Comparison of ENCODE assay signal across 8 cellular contexts in the genomic region with DNA sequence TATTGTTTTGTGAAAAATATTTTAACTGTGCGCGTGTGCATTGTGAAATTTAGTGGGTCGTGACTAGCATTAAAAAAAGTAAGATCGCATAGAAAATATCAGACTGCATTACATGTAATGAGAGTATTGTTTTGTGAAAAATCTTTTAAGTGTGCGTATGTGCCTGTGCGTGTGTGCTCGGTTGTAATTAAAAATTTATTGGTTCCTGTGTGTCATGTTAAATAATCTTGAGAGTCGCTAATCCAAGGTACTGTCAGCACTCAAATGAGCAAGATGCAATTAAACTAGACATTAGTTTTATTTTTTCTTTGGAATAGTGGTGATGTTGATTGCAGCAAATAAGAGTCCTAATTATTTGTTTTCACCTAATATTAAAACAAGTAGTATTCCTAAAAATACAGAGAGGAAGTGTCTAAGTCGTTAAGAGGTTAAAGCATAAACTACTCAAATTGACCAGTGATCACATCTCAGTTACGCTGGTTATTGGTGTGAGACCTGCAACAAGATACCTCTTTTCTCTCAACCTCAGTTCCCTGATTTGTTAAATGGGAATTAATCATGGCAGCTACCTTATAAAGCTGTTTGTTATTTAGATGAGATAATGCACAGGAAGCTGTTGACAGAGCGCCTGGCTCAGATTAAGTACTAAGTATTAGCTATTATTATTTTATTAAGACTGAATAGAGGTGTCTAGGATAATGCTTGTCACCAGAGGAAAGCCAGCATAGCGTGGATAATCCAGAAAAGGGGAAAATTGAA. TPM values are rescaled to one million over a fixed set of nuclear protein-coding genes. Genes with fewer than 3 reads are reported as not detected.
DNase-seq lines count a peak whose midpoint lies in the region; ATAC-seq and TF ChIP-seq lines count a peak whose summit lies in the region.

No MANE protein-coding gene starts in this region.

- H3K4me1 Mint-ChIP-seq in naive thymus-derived CD8-positive, alpha-beta T cell = peaks cover 3 to 25% (median 19%) of the 10 kb centered on the region in 4 donors
- peaks cover 3 to 16% of the 10 kb centered on the region in 2 donors for H3K4me1 Mint-ChIP-seq in stimulated activated naive B cell treated with anti-CD40 and anti-IgM and Interleukin-4, amounts not matched to agents 10 μg/mL and 1 μg/mL and 100 μg/mL, for 72 hours

- H3K27me3 Mint-ChIP-seq in naive thymus-derived CD8-positive, alpha-beta T cell = peaks cover 18 to 51% (median 32%) of the 10 kb centered on the region in 5 donors
- H3K27me3 Mint-ChIP-seq in stimulated activated naive B cell treated with anti-CD40 and anti-IgM and Interleukin-4, amounts not matched to agents 10 μg/mL and 1 μg/mL and 100 μg/mL, for 72 hours = peaks cover 20 to 23% of the 10 kb centered on the region in 2 donors

- peak; percentile 48 for DNase-seq in NCI-H526 treated with DMSO at 0.1 percent for 48 hours (lab: John Stamatoyannopoulos, UW)
- no peak for DNase-seq in NCI-H526 (lab: John Stamatoyannopoulos, UW)
- DNase-seq in brain microvascular endothelial cell = no peak
- DNase-seq in naive thymus-derived CD8-positive, alpha-beta T cell = no peak
- DNase-seq in stimulated activated naive B cell treated with anti-CD40 and anti-IgM and Interleukin-4, amounts not matched to agents 10 μg/mL and 1 μg/mL and 100 μg/mL, for 72 hours = no peak
- no peak for DNase-seq in activated CD4-positive, alpha-beta T cell treated with anti-CD3 and anti-CD28 coated beads for 48 hours

- H3K9ac ChIP-seq in KMS-11 = peak overlapping the region; percentile 88

- no peak overlapping the region for H2AFZ ChIP-seq in KMS-11 (ENCODE audit: low read depth)

- H3K36me3 Mint-ChIP-seq in naive thymus-derived CD8-positive, alpha-beta T cell = peaks cover 0 to 4% (median 3%) of the 10 kb centered on the region in 3 donors
- peaks cover 0 to 1% of the 10 kb centered on the region in 2 donors for H3K36me3 Mint-ChIP-seq in stimulated activated naive B cell treated with anti-CD40 and anti-IgM and Interleukin-4, amounts not matched to agents 10 μg/mL and 1 μg/mL and 100 μg/mL, for 72 hours

- no peaks in the 10 kb centered on the region for H4K20me1 ChIP-seq in KMS-11 (ENCODE audit: insufficient read depth)

- POLR2A ChIA-PET in naive thymus-derived CD8-positive, alpha-beta T cell (lab: Charles Lee) = no interaction called here

- TF ChIP-seq CTCF in KMS-11 (conservative IDR thresholded peaks at IDR 0.05; ENCODE audit: low read depth, low read length) (no peak), brain microvascular endothelial cell (IDR thresholded peaks at IDR 0.05; ENCODE audit: low read depth, low read length, missing control alignments) (no peak)

- H3K27me3 ChIP-seq in KMS-11 (ENCODE audit: insufficient read depth, low read depth) (no peaks in the 10 kb centered on the region), brain microvascular endothelial cell (replicated peaks) (peaks cover 17% of the 10 kb centered on the region)

- in situ Hi-C loops in brain microvascular endothelial cell (cut with HindIII; ENCODE audit: low pct_ligation_motif_present, low sequenced_read_pairs) = no loop called here

- no peak for ATAC-seq in naive thymus-derived CD8-positive, alpha-beta T cell
- no peak for ATAC-seq in stimulated activated naive B cell treated with anti-CD40 and anti-IgM and Interleukin-4, amounts not matched to agents 10 μg/mL and 1 μg/mL and 100 μg/mL, for 72 hours (replicated peaks)
- ATAC-seq in HG02588 (IDR thresholded peaks at IDR 0.05; ENCODE audit: unreplicated experiment) = no peak

- H3K4me3 ChIP-seq in KMS-11 (IDR thresholded peaks at IDR 0.05; ENCODE audit: insufficient read depth, low read depth, low read length) (peak overlapping the region; percentile 89), brain microvascular endothelial cell (ENCODE audit: low read depth, low read length) (peak overlapping the region; percentile 67)

- H3K4me2 ChIP-seq in KMS-11 = peak overlapping the region; percentile 85

- H3K27ac Mint-ChIP-seq in naive thymus-derived CD8-positive, alpha-beta T cell = peak overlapping the region in 6 of 10 donors; percentile 33 to 95 (median 71)
- no peak overlapping the region for H3K27ac Mint-ChIP-seq in stimulated activated naive B cell treated with anti-CD40 and anti-IgM and Interleukin-4, amounts not matched to agents 10 μg/mL and 1 μg/mL and 100 μg/mL, for 72 hours

- H3K27ac ChIP-seq in KMS-11 (peak overlapping the region; percentile 74), brain microvascular endothelial cell (no peak overlapping the region)

- H3K36me3 ChIP-seq in KMS-11 (ENCODE audit: insufficient read depth) = no peaks in the 10 kb centered on the region; the same call in 1 of the 2 replicates
- H3K36me3 ChIP-seq in brain microvascular endothelial cell (replicated peaks) = no peaks in the 10 kb centered on the region

- H3K4me3 Mint-ChIP-seq in naive thymus-derived CD8-positive, alpha-beta T cell = peak overlapping the region; percentile 48 to 91 (median 82)
- peak overlapping the region in 1 of 2 donors; percentile 82 for H3K4me3 Mint-ChIP-seq in stimulated activated naive B cell treated with anti-CD40 and anti-IgM and Interleukin-4, amounts not matched to agents 10 μg/mL and 1 μg/mL and 100 μg/mL, for 72 hours

- peaks cover 55% of the 10 kb centered on the region for H3K79me2 ChIP-seq in KMS-11 (ENCODE audit: insufficient read depth, low read depth)

- H3K4me1 ChIP-seq in KMS-11 (ENCODE audit: low read depth, poor library complexity, severe bottlenecking) = peaks cover 39% of the 10 kb centered on the region

- peaks cover 0 to 9% (median 5%) of the 10 kb centered on the region in 9 donors for H3K9me3 Mint-ChIP-seq in naive thymus-derived CD8-positive, alpha-beta T cell
- H3K9me3 Mint-ChIP-seq in stimulated activated naive B cell treated with anti-CD40 and anti-IgM and Interleukin-4, amounts not matched to agents 10 μg/mL and 1 μg/mL and 100 μg/mL, for 72 hours = peaks cover 0 to 1% of the 10 kb centered on the region in 2 donors

RNA-seq across cellular contexts. Expression of gene ZDBF2, which starts 1.9 kb away (rescaled TPM):
- 10 to 100 TPM; 15.4 to 15.8 TPM for total RNA-seq in naive thymus-derived CD8-positive, alpha-beta T cell
- 1 to 10 TPM; 2.7 to 5.2 (median 3.3) TPM for polyA plus RNA-seq in naive thymus-derived CD8-positive, alpha-beta T cell
